In genomic region chr22:27879923-27880322, GRCh38 we compare ENCODE assay signal across 10 cellular contexts. TPM values are rescaled to one million over a fixed set of nuclear protein-coding genes. Genes with fewer than 3 reads are reported as not detected.
DNase-seq lines count a peak whose midpoint lies in the region; ATAC-seq, FAIRE-seq and TF ChIP-seq lines count a peak whose summit lies in the region.
"Had no signal": no experiment of that assay in that cellular context is flagged by ENCODE, and none has a peak within 500 bp of the region (broad histone marks: within the 10 kb centered on the region; RNA-seq: fewer than 3 reads in every experiment).

No MANE protein-coding gene starts in this region.

- no peak overlapping the region for H3K4me3 ChIP-seq in esophagus squamous epithelium

- no peak for TF ChIP-seq POLR2A in esophagus squamous epithelium (IDR thresholded peaks at IDR 0.05)

- H3K4me3 Mint-ChIP-seq in nephron progenitor cell, result no peak overlapping the region
- H3K4me3 Mint-ChIP-seq: dendritic cell treated with granulocyte-macrophage colony-stimulating factor and Interleukin-4, amounts not matched to agents 40 ng/mL and 50 ng/mL, for 4 days; stimulated activated naive CD8-positive, alpha-beta T cell treated with anti-CD3 and anti-CD28 coated beads, Interleukin-15, Interleukin-2, amounts not matched to agents 100 ng/mL and 50 ng/mL, for 24 hours had no signal

- intact Hi-C loops in esophagus squamous epithelium (cut with DNase I), result no loop called here

- H3K27me3 Mint-ChIP-seq in nephron progenitor cell (ENCODE audit: low read depth, poor library complexity), result peaks cover 2% of the 10 kb centered on the region
- H3K27me3 Mint-ChIP-seq: dendritic cell treated with granulocyte-macrophage colony-stimulating factor and Interleukin-4, amounts not matched to agents 40 ng/mL and 50 ng/mL, for 4 days; stimulated activated naive CD8-positive, alpha-beta T cell treated with anti-CD3 and anti-CD28 coated beads, Interleukin-15, Interleukin-2, amounts not matched to agents 100 ng/mL and 50 ng/mL, for 24 hours had no signal

- no peaks in the 10 kb centered on the region for H3K27me3 ChIP-seq in esophagus squamous epithelium

- FAIRE-seq in A204.1 (lab: Jason Lieb, UNC), result peak; percentile 72

- peaks cover 18 to 85% (median 22%) of the 10 kb centered on the region in 3 donors for H3K4me1 ChIP-seq in esophagus squamous epithelium

- H3K9me3 ChIP-seq in esophagus squamous epithelium, result no peaks in the 10 kb centered on the region

- H3K27ac Mint-ChIP-seq in nephron progenitor cell, result no peak overlapping the region
- H3K27ac Mint-ChIP-seq: dendritic cell treated with granulocyte-macrophage colony-stimulating factor and Interleukin-4, amounts not matched to agents 40 ng/mL and 50 ng/mL, for 4 days; stimulated activated naive CD8-positive, alpha-beta T cell treated with anti-CD3 and anti-CD28 coated beads, Interleukin-15, Interleukin-2, amounts not matched to agents 100 ng/mL and 50 ng/mL, for 24 hours had no signal

- H3K36me3 Mint-ChIP-seq in nephron progenitor cell (ENCODE audit: low read depth), result peaks cover 11% of the 10 kb centered on the region

- no peaks in the 10 kb centered on the region for H3K9me3 Mint-ChIP-seq in nephron progenitor cell
- H3K9me3 Mint-ChIP-seq: dendritic cell treated with granulocyte-macrophage colony-stimulating factor and Interleukin-4, amounts not matched to agents 40 ng/mL and 50 ng/mL, for 4 days; stimulated activated naive CD8-positive, alpha-beta T cell treated with anti-CD3 and anti-CD28 coated beads, Interleukin-15, Interleukin-2, amounts not matched to agents 100 ng/mL and 50 ng/mL, for 24 hours had no signal

- no peak for ATAC-seq in HG03139 (IDR thresholded peaks at IDR 0.05; ENCODE audit: unreplicated experiment)

- H3K27ac ChIP-seq in esophagus squamous epithelium, result peak overlapping the region in 3 of 4 donors; percentile 57 to 82 (median 77)

- H3K4me1 Mint-ChIP-seq in nephron progenitor cell, result peaks cover 44% of the 10 kb centered on the region

- WGBS in esophagus squamous epithelium, 2 donors, result 91 to 100% methylated on average over 1 of the region's 1 CpG

- DNase-seq in RPMI7951 (ENCODE audit: low read depth) (peak; percentile 47), esophagus squamous epithelium (lab: John Stamatoyannopoulos, UW) (no peak), nephron progenitor cell (peak; percentile 29), T-helper 1 cell (no peak), T-helper 9 cell (no peak)

- peak; percentile 61 for TF ChIP-seq CTCF in GM12873 (IDR thresholded peaks at IDR 0.05; ENCODE audit: insufficient read depth, low read depth, low read length, missing control alignments)
- TF ChIP-seq CTCF in esophagus squamous epithelium (IDR thresholded peaks at IDR 0.05), result peak; percentile 30 to 63 (median 45)
- peak; percentile 73 for TF ChIP-seq CTCF in nephron progenitor cell (IDR thresholded peaks at IDR 0.05)

- H3K36me3 ChIP-seq in esophagus squamous epithelium, result peaks cover 0 to 39% (median 0%) of the 10 kb centered on the region in 3 donors

RNA-seq across cellular contexts. Expression of gene PITPNB, which starts 39.1 kb away (rescaled TPM):
- total RNA-seq in RPMI7951 (2014; rRNA removed; shearing (Covaris generic)), result 16.1 and 16.9 TPM in 2 replicates
- 10 to 100 TPM; 26.4 to 68.9 (median 46.4) TPM for total RNA-seq in esophagus squamous epithelium

Comparison
In these comparisons a context has a peak if more than half of its experiments do, and no peak if none do; other contexts are left out.
1. DNase-seq: peak in RPMI7951 (single experiment) and nephron progenitor cell (single experiment); none in esophagus squamous epithelium (single experiment), T-helper 1 cell (0 of 5) and T-helper 9 cell (single experiment).
2. Peak in every context shown above with its lines, with median percentiles within 50 percentile points of each other: CTCF ChIP-seq.